In the genomic region with DNA sequence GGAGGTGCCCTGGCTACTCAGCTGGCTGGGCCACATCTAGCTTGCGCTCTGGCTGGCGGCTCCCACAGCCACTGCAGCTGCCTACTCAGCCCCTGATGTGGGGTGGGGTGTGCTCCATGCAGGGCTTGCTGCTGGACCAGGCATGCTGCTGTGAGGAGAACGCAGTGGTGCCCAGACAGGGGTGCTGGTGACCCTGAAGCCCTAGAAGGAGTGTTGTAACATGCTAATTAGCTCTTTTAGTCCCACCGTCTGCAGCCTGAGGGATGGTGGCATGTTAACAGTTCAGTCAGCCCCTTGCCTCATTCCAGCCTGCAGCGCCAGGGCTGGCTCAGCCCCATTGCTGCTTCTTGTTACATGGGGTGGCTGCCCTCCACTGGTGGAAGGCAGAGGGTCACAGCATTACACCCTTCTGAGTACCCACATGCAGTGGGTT, we compare ENCODE assay signal across 14 cellular contexts.
DNase-seq lines count a peak whose midpoint lies in the region; ATAC-seq and TF ChIP-seq lines count a peak whose summit lies in the region.
"Had no signal": no experiment of that assay in that cellular context is flagged by ENCODE, and none has a peak within 500 bp of the region (broad histone marks: within the 10 kb centered on the region; RNA-seq: fewer than 3 reads in every experiment).

No MANE protein-coding gene starts in this region.

- ATAC-seq in GM18520 (IDR thresholded peaks at IDR 0.05; ENCODE audit: unreplicated experiment) = no peak
- ATAC-seq: activated CD8-positive, alpha-beta T cell treated with anti-CD3 and anti-CD28 coated beads for 36 hours had no signal

- DNase-seq in HT1080 (ENCODE audit: low read depth) (peak; percentile 8), mesenteric fat pad (ENCODE audit: low spot score) (peak; percentile 68), middle frontal gyrus (ENCODE audit: extremely low spot score, low spot score) (no peak), osteocyte (ENCODE audit: extremely low spot score, unreplicated experiment) (no peak), cerebellar cortex (ENCODE audit: low spot score) (no peak)
- DNase-seq: activated CD8-positive, alpha-beta T cell treated with anti-CD3 and anti-CD28 coated beads for 36 hours; activated naive CD4-positive, alpha-beta T cell; KBM-7; NCI-H345; stimulated activated naive CD4-positive, alpha-beta T cell treated with Interleukin-2 at 50 U/mL for 16 hours; SW 1271 had no signal

- H3K9me3 Mint-ChIP-seq in osteocyte (ENCODE audit: unreplicated experiment) = peaks cover 2% of the 10 kb centered on the region

- peaks cover 4% of the 10 kb centered on the region for H3K27me3 Mint-ChIP-seq in osteocyte (ENCODE audit: unreplicated experiment)
- H3K27me3 Mint-ChIP-seq: activated CD8-positive, alpha-beta T cell treated with anti-CD3 and anti-CD28 coated beads for 36 hours had no signal

- TF ChIP-seq CTCF in C4-2B (conservative IDR thresholded peaks at IDR 0.05) (peak; percentile 46), VCaP (conservative IDR thresholded peaks at IDR 0.05) (peak; percentile 74), osteocyte (IDR thresholded peaks at IDR 0.05) (no peak)

- no peaks in the 10 kb centered on the region for H3K36me3 Mint-ChIP-seq in osteocyte (ENCODE audit: unreplicated experiment)

- no peak overlapping the region for H3K27ac ChIP-seq in C4-2B
- no peak overlapping the region for H3K27ac ChIP-seq in VCaP

- H3K4me1 Mint-ChIP-seq in osteocyte (ENCODE audit: unreplicated experiment) = no peaks in the 10 kb centered on the region

- H3K4me3 Mint-ChIP-seq in osteocyte (ENCODE audit: unreplicated experiment) = no peak overlapping the region
- H3K4me3 Mint-ChIP-seq: activated CD8-positive, alpha-beta T cell treated with anti-CD3 and anti-CD28 coated beads for 36 hours had no signal

- H3K27ac Mint-ChIP-seq in osteocyte (ENCODE audit: unreplicated experiment) = no peak overlapping the region
- H3K27ac Mint-ChIP-seq: activated CD8-positive, alpha-beta T cell treated with anti-CD3 and anti-CD28 coated beads for 36 hours had no signal

Comparison
In these comparisons a context has a peak if more than half of its experiments do, and no peak if none do; other contexts are left out.
1. DNase-seq: peak in HT1080 (single experiment) and mesenteric fat pad (single experiment); none in middle frontal gyrus (single experiment), osteocyte (single experiment) and cerebellar cortex (single experiment).